Comparison of ENCODE assay signal across 8 cellular contexts in the genomic region with DNA sequence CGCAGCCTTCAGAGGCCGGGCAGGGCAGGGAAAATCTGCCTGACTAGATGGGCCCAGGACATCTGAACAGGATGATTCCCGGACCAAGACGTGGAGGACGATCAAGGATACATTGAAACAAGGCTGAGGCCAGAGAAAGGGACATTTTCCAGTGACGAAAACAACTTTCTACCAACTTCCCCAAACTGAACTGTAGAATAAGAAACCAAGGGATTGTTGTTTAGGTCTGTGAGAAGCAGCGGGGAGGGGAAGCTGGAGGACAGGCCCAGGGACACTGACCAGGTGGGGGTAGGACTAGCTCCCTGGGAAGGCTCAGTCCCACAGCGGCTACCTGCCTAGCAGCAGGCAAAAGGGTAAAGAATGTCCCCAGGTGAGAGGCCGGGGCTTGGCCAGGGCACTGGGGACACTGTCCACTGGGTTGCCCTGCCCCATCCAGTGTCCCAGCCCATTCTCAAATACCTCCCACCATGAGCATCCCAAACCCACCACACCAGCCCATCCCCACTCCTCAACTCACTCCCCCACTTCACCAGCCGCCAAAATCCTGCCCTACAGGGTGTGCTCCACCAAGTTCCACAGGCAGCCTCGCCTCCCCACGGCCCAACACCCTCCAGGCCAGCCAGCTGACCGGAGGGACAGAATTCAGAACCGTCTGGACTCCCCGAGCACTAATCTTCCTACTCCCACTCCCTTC. TPM values are rescaled to one million over a fixed set of nuclear protein-coding genes. Genes with fewer than 3 reads are reported as not detected.
DNase-seq lines count a peak whose midpoint lies in the region; ATAC-seq, FAIRE-seq and TF ChIP-seq lines count a peak whose summit lies in the region.
"Had no signal": no experiment of that assay in that cellular context is flagged by ENCODE, and none has a peak within 500 bp of the region (broad histone marks: within the 10 kb centered on the region; RNA-seq: fewer than 3 reads in every experiment).

No MANE protein-coding gene starts in this region.

- H3K4me1 ChIP-seq in astrocyte (ENCODE audit: insufficient read depth, low read length) (peaks cover 59% of the 10 kb centered on the region), mucosa of stomach (ENCODE audit: control insufficient read depth, insufficient read depth, low read length) (peaks cover 76% of the 10 kb centered on the region)

- DNase-seq in GF-D8 (lab: John Stamatoyannopoulos, UW) = peak; percentile 53
- no peak for DNase-seq in astrocyte (ENCODE audit: low read depth)
- DNase-seq in C1 segment of cervical spinal cord (lab: John Stamatoyannopoulos, UW) = no peak
- no peak for DNase-seq in NCI-H1930 (lab: John Stamatoyannopoulos, UW)
- DNase-seq: SHP77 treated with DMSO at 0.1 percent for 48 hours had no signal

- no peak for FAIRE-seq in astrocyte (lab: Jason Lieb, UNC)

- H3K27ac ChIP-seq in astrocyte (ENCODE audit: low read depth, low read length) = peak overlapping the region; percentile 94

- no peaks in the 10 kb centered on the region for H3K27me3 ChIP-seq in astrocyte (ENCODE audit: insufficient read depth, low read length)
- no peaks in the 10 kb centered on the region for H3K27me3 ChIP-seq in mucosa of stomach (ENCODE audit: control insufficient read depth, insufficient read depth, low read length)

- no peaks in the 10 kb centered on the region for H3K9me3 ChIP-seq in astrocyte (ENCODE audit: insufficient read depth, low read depth, low read length)
- no peaks in the 10 kb centered on the region for H3K9me3 ChIP-seq in mucosa of stomach (ENCODE audit: control insufficient read depth, low read length)

- ATAC-seq in HG02571 (IDR thresholded peaks at IDR 0.05; ENCODE audit: unreplicated experiment) = no peak

- peaks cover 34% of the 10 kb centered on the region for H4K20me1 ChIP-seq in astrocyte (ENCODE audit: insufficient read depth, low read length)

- H3K4me3 Mint-ChIP-seq in astrocyte (ENCODE audit: unreplicated experiment) = no peak overlapping the region

- no peaks in the 10 kb centered on the region for H3K36me3 Mint-ChIP-seq in astrocyte (ENCODE audit: low read depth, unreplicated experiment)

- no peak overlapping the region for H2AFZ ChIP-seq in astrocyte (ENCODE audit: low read depth, low read length)

- no peaks in the 10 kb centered on the region for H3K36me3 ChIP-seq in astrocyte (ENCODE audit: insufficient read depth, low read length)
- no peaks in the 10 kb centered on the region for H3K36me3 ChIP-seq in mucosa of stomach (ENCODE audit: control insufficient read depth, insufficient read depth, low read length)

- peak overlapping the region; percentile 95 for H3K4me2 ChIP-seq in astrocyte (ENCODE audit: low read length)

- H3K9me3 Mint-ChIP-seq in astrocyte (ENCODE audit: unreplicated experiment) = no peaks in the 10 kb centered on the region

- H3K27ac Mint-ChIP-seq in astrocyte (ENCODE audit: unreplicated experiment) = no peak overlapping the region

- H3K9ac ChIP-seq in astrocyte (ENCODE audit: low read length) (peak overlapping the region; percentile 98), mucosa of stomach (ENCODE audit: low read length) (peak overlapping the region; percentile 99)

- peaks cover 28% of the 10 kb centered on the region for H3K4me1 Mint-ChIP-seq in astrocyte (ENCODE audit: low read depth, unreplicated experiment)

- H3K4me3 ChIP-seq in astrocyte (ENCODE audit: insufficient read depth, low read depth, low read length) (peak overlapping the region; percentile 95), mucosa of stomach (ENCODE audit: low read length) (peak overlapping the region; percentile 99)

- peaks cover 63% of the 10 kb centered on the region for H3K79me2 ChIP-seq in astrocyte (ENCODE audit: insufficient read depth, low read length)

- no peaks in the 10 kb centered on the region for H3K27me3 Mint-ChIP-seq in astrocyte (ENCODE audit: low read depth, unreplicated experiment)

- no peak for TF ChIP-seq CTCF in astrocyte (IDR thresholded peaks at IDR 0.05; ENCODE audit: insufficient read depth, low read depth, low read length)

RNA-seq across cellular contexts. Expression of a gene that starts 1.0 kb away (rescaled TPM):
- total RNA-seq in astrocyte = 118 and 128 TPM in 2 replicates

RNA-seq across cellular contexts. Expression of a gene that starts 30.4 kb away (rescaled TPM):
- 0.72 and 2.5 TPM in 2 replicates for total RNA-seq in astrocyte
- total RNA-seq: lung microvascular endothelial cell had no signal

RNA-seq across cellular contexts. Expression of a gene that starts 34.5 kb away (rescaled TPM):
- 0.94 and 1.3 TPM in 2 replicates for total RNA-seq in astrocyte

RNA-seq across cellular contexts. Expression of a gene that starts 43.1 kb away (rescaled TPM):
- total RNA-seq in astrocyte = 2.8 and 2.9 TPM in 2 replicates
